ENCODE assay signal across 22 cellular contexts in the genomic region with DNA sequence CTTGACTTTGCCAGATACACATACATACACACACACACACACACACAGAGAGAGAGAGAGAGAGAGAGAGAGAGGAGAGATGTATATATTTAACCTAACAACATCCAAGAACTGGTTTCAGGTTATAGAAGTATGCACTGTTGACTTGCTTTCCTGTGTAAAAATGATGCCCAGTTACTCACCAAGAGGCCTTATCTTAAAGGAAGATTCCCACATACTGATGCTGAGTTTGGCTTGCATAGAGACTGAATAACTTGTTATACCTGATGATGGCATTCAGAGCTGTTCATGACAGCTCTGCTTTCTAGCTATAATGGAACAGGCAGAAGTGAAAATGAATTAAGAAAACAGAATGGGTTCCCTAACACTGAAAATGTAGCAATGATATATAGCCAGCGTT.
A peak's percentile ranks its signal among the peaks of the same experiment; 100 is the strongest.
DNase-seq lines count a peak whose midpoint lies in the region; ATAC-seq, FAIRE-seq and TF ChIP-seq lines count a peak whose summit lies in the region.
"Had no signal": no experiment of that assay in that cellular context is flagged by ENCODE, and none has a peak within 500 bp of the region (broad histone marks: within the 10 kb centered on the region; RNA-seq: fewer than 3 reads in every experiment).

No MANE protein-coding gene starts in this region.

- H3K27ac Mint-ChIP-seq in H9 = no peak overlapping the region
- H3K27ac Mint-ChIP-seq: CD4-positive, alpha-beta T cell; IgD-negative memory B cell had no signal

- no peak overlapping the region for H3K56ac ChIP-seq in H9 (ENCODE audit: insufficient read length, low read depth, low read length)

- intact Hi-C loops in mammary epithelial cell (cut with micrococcal nuclease) = no loop called here
- intact Hi-C loops in breast epithelium (cut with DNase I; ENCODE audit: low total_unique reads) = no loop called here

- H4K5ac ChIP-seq in H9 (ENCODE audit: insufficient read length, low read depth, low read length) = no peak overlapping the region

- H3K36me3 Mint-ChIP-seq in H9 (ENCODE audit: insufficient read depth in 1 of 3, low read depth in 3 of 3) = no peaks in the 10 kb centered on the region
- H3K36me3 Mint-ChIP-seq: IgD-negative memory B cell had no signal

- no peak overlapping the region for H3K23ac ChIP-seq in H9 (ENCODE audit: insufficient read length, low read depth, low read length)

- H3K4me1 Mint-ChIP-seq in H9 = peaks cover 15% of the 10 kb centered on the region in 2 experiments
- H3K4me1 Mint-ChIP-seq: IgD-negative memory B cell had no signal

- H3K27me3 ChIP-seq in mammary epithelial cell (ENCODE audit: insufficient read depth, low read length) (no peaks in the 10 kb centered on the region), breast epithelium (no peaks in the 10 kb centered on the region), brain microvascular endothelial cell (replicated peaks) (no peaks in the 10 kb centered on the region), H9 (ENCODE audit: insufficient read depth, low read length) (no peaks in the 10 kb centered on the region)
- H3K27me3 ChIP-seq: BLaER1, Peyer's patch had no signal

- H3K79me2 ChIP-seq in mammary epithelial cell (ENCODE audit: insufficient read depth, low read length) (no peaks in the 10 kb centered on the region), H9 (ENCODE audit: insufficient read depth, low read length) (no peaks in the 10 kb centered on the region)

- H3K79me1 ChIP-seq in H9 (ENCODE audit: insufficient read depth, low read depth, low read length, poor library complexity, severe bottlenecking) = no peaks in the 10 kb centered on the region

- no peak overlapping the region for H2BK5ac ChIP-seq in H9 (ENCODE audit: insufficient read length, low read length)

- H2AFZ ChIP-seq in mammary epithelial cell (ENCODE audit: low read depth, low read length) (no peak overlapping the region), H9 (ENCODE audit: low read length) (no peak overlapping the region)
- H2AFZ ChIP-seq: GM23248 had no signal

- no peak for ATAC-seq in HG02678 (IDR thresholded peaks at IDR 0.05; ENCODE audit: unreplicated experiment)

- TF ChIP-seq POLR2A in breast epithelium (IDR thresholded peaks at IDR 0.05) (no peak), GM12892 (IDR thresholded peaks at IDR 0.05; ENCODE audit: low read depth, low read length) (no peak)

- no peak overlapping the region for H2AK5ac ChIP-seq in H9 (ENCODE audit: insufficient read length, low read length)

- no peaks in the 10 kb centered on the region for H4K20me1 ChIP-seq in mammary epithelial cell (ENCODE audit: insufficient read depth, low read length)
- no peaks in the 10 kb centered on the region for H4K20me1 ChIP-seq in H9 (ENCODE audit: control insufficient read depth, insufficient read depth, insufficient read length)
- H4K20me1 ChIP-seq: BLaER1 had no signal

- H3K4me3 Mint-ChIP-seq in H9 = no peak overlapping the region
- H3K4me3 Mint-ChIP-seq: CD4-positive, alpha-beta T cell; IgD-negative memory B cell had no signal

- FAIRE-seq in GM12892 (lab: Jason Lieb, UNC) = no peak
- FAIRE-seq: GM12891 had no signal

- in situ Hi-C loops in mammary epithelial cell (cut with MboI; ENCODE audit: low sequenced_read_pairs in 2 of 2) (no loop called here), brain microvascular endothelial cell (cut with HindIII; ENCODE audit: low pct_ligation_motif_present, low sequenced_read_pairs) (no loop called here)

- H3K9me3 Mint-ChIP-seq in H9 = no peaks in the 10 kb centered on the region
- H3K9me3 Mint-ChIP-seq: CD4-positive, alpha-beta T cell; IgD-negative memory B cell had no signal

- H2BK120ac ChIP-seq in H9 (ENCODE audit: low read depth, low read length, poor library complexity, severe bottlenecking) = no peak overlapping the region

- H3K27ac ChIP-seq in mammary epithelial cell (ENCODE audit: insufficient read depth, low read depth, low read length) (no peak overlapping the region), breast epithelium (no peak overlapping the region), brain microvascular endothelial cell (no peak overlapping the region), H9 (ENCODE audit: insufficient read length, low read depth, low read length) (no peak overlapping the region)
- H3K27ac ChIP-seq: 22Rv1, BLaER1, GM23248, Peyer's patch had no signal

- H3K4me1 ChIP-seq in mammary epithelial cell (ENCODE audit: insufficient read depth, low read length) (peaks cover 18% of the 10 kb centered on the region), breast epithelium (no peaks in the 10 kb centered on the region), H9 (ENCODE audit: insufficient read depth, low read length) (peaks cover 2% of the 10 kb centered on the region; the same call in 1 of the 2 replicates)
- H3K4me1 ChIP-seq: BLaER1, Peyer's patch had no signal

- H3K18ac ChIP-seq in H9 (ENCODE audit: insufficient read length, low read depth, low read length) = no peak overlapping the region

- dilution Hi-C loops in mammary epithelial cell (cut with HindIII; ENCODE audit: low sequenced_read_pairs) = no loop called here

- no peak for TF ChIP-seq CTCF in mammary epithelial cell (conservative IDR thresholded peaks at IDR 0.05 in 1 of 2, IDR thresholded peaks at IDR 0.05 in 1 of 2; ENCODE audit: extremely low read depth in 1 of 2, insufficient read depth in 1 of 2, low read depth in 1 of 2, low read length in 2 of 2)
- TF ChIP-seq CTCF in breast epithelium (IDR thresholded peaks at IDR 0.05) = no peak
- TF ChIP-seq CTCF in brain microvascular endothelial cell (IDR thresholded peaks at IDR 0.05; ENCODE audit: low read depth, low read length, missing control alignments) = no peak
- no peak for TF ChIP-seq CTCF in fibroblast of the aortic adventitia (IDR thresholded peaks at IDR 0.05; ENCODE audit: insufficient read depth, low read length)
- no peak for TF ChIP-seq CTCF in H9 (conservative IDR thresholded peaks at IDR 0.05)

- H3K9me3 ChIP-seq in mammary epithelial cell (replicated peaks; ENCODE audit: insufficient read depth, low read length) (no peaks in the 10 kb centered on the region), breast epithelium (no peaks in the 10 kb centered on the region), H9 (ENCODE audit: control insufficient read depth, low read depth, low read length) (no peaks in the 10 kb centered on the region)
- H3K9me3 ChIP-seq: BLaER1, Peyer's patch had no signal

- CTCF ChIA-PET in mammary epithelial cell (lab: Charles Lee; ENCODE audit: low non-redundant PET) = no interaction called here

- H2BK15ac ChIP-seq in H9 (ENCODE audit: low read depth, low read length) = no peak overlapping the region

- H3K14ac ChIP-seq in H9 (ENCODE audit: insufficient read depth, low read length) = no peak overlapping the region

- H3K4me2 ChIP-seq in mammary epithelial cell (ENCODE audit: insufficient read depth, low read depth, low read length) (no peak overlapping the region), H9 (ENCODE audit: insufficient read depth, insufficient read length, low read length) (no peak overlapping the region)
- H3K4me2 ChIP-seq: BLaER1 had no signal

- no TSS peak for BruUV-seq in mammary epithelial cell (replicated peaks; lab: Mats Ljungman, UMichigan)

- peak; percentile 13 for DNase-seq in mammary epithelial cell
- no peak for DNase-seq in breast epithelium (ENCODE audit: low spot score in 2 of 2)
- DNase-seq in brain microvascular endothelial cell = peak; percentile 39
- DNase-seq in fibroblast of the aortic adventitia (ENCODE audit: low read depth) = peak; percentile 28
- DNase-seq in GM12892 (ENCODE audit: insufficient read length) = no peak
- no peak for DNase-seq in H9
- DNase-seq in activated CD8-positive, alpha-beta memory T cell treated with anti-CD3 and anti-CD28 coated beads for 24 hours = no peak
- DNase-seq: ACHN; CD4-positive, alpha-beta T cell; COR-L47; DMS79; GM23248; HCEC 1CT; NCI-H1436; NCI-H187 treated with DMSO at 0.1 percent for 48 hours; NCI-H510A; Peyer's patch had no signal

- 100% methylated on average over 1 of the region's 1 CpG for WGBS in mammary epithelial cell (ENCODE audit: low coverage, missing lambda C conversion rate)
- WGBS in H9 (ENCODE audit: extremely low coverage, insufficient read length, low lambda C conversion rate) = no CpG with 5 or more reads among the region's 1 CpG

- H3T11ph ChIP-seq in H9 (ENCODE audit: low read length) = no peak overlapping the region

- no peaks in the 10 kb centered on the region for H3K27me3 Mint-ChIP-seq in H9 (ENCODE audit: low read depth)
- H3K27me3 Mint-ChIP-seq: CD4-positive, alpha-beta T cell; IgD-negative memory B cell had no signal

- no peak overlapping the region for H2BK12ac ChIP-seq in H9 (ENCODE audit: insufficient read length, low read depth, low read length)

- no peak overlapping the region for H4K8ac ChIP-seq in H9 (replicated peaks; ENCODE audit: insufficient read length, low read depth, low read length)

- no peak overlapping the region for H4K91ac ChIP-seq in H9 (ENCODE audit: insufficient read length, low read depth, low read length)

- no peak overlapping the region for H3K4me3 ChIP-seq in mammary epithelial cell (replicated peaks in 1 of 3; ENCODE audit: insufficient read depth in 1 of 3, low read depth in 2 of 3, low read length in 3 of 3)
- no peak overlapping the region for H3K4me3 ChIP-seq in breast epithelium
- H3K4me3 ChIP-seq in brain microvascular endothelial cell (ENCODE audit: low read depth, low read length) = no peak overlapping the region
- no peak overlapping the region for H3K4me3 ChIP-seq in fibroblast of the aortic adventitia (ENCODE audit: low read depth, low read length)
- H3K4me3 ChIP-seq: BLaER1, GM23248, Peyer's patch had no signal

- H3K4ac ChIP-seq in H9 (ENCODE audit: low read depth, low read length) = no peak overlapping the region

- H2BK20ac ChIP-seq in H9 (ENCODE audit: low read depth, low read length, poor library complexity, severe bottlenecking) = no peak overlapping the region

- H3K36me3 ChIP-seq in mammary epithelial cell (ENCODE audit: insufficient read depth, low read length) (no peaks in the 10 kb centered on the region), breast epithelium (no peaks in the 10 kb centered on the region), brain microvascular endothelial cell (replicated peaks) (no peaks in the 10 kb centered on the region)
- H3K36me3 ChIP-seq: BLaER1, Peyer's patch had no signal

- H3K23me2 ChIP-seq in H9 (ENCODE audit: insufficient read length, low read depth, low read length, poor library complexity, severe bottlenecking) = no peaks in the 10 kb centered on the region

- H3K9ac ChIP-seq in mammary epithelial cell (ENCODE audit: insufficient read depth, low read length) (no peak overlapping the region), H9 (ENCODE audit: extremely low read depth, insufficient read length, low read length) (no peak overlapping the region)
- H3K9ac ChIP-seq: BLaER1, GM23248 had no signal

Comparison
In these comparisons a context has a peak if more than half of its experiments do, and no peak if none do; other contexts are left out.
1. DNase-seq: peak in mammary epithelial cell (single experiment), brain microvascular endothelial cell (single experiment) and fibroblast of the aortic adventitia (single experiment); none in breast epithelium (0 of 2), GM12892 (single experiment), H9 (single experiment) and activated CD8-positive, alpha-beta memory T cell treated with anti-CD3 and anti-CD28 coated beads for 24 hours (single experiment).